8 cellular contexts compared by ENCODE assay signal in the genomic region with DNA sequence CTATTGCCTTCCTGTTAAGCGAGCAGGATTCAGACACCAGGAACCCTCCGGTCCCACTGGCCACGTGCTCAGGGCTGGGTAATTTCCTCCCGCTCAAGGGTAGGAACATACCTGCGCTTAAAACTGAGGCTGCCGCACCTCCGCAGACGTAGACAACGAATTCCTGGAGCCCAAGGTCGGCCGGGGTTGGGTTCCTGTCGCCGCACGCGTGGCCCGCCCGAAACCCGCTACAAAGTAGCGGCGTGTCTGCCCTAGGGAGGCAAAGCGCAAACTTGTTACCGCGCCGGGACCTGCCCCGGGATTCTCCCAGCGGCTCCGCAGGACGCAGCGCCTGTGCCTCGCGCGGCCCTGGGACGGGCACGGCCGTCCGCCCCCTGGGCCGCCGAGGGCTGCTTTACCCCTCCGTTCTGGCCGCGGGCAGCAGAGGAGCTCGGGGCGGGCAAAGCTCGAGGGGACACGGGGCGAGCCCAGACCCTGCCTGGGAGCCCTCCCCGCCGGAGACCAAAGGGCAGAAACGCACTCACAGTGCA. TPM values are rescaled to one million over a fixed set of nuclear protein-coding genes. Genes with fewer than 3 reads are reported as not detected.
DNase-seq lines count a peak whose midpoint lies in the region; ATAC-seq, FAIRE-seq and TF ChIP-seq lines count a peak whose summit lies in the region.

No MANE protein-coding gene starts in this region.

- H2AFZ ChIP-seq in PC-9: peak overlapping the region; percentile 67; the same call in 1 of the 2 replicates
- no peak overlapping the region for H2AFZ ChIP-seq in mesenchymal stem cell (ENCODE audit: low read depth, low read length)

- H3K36me3 ChIP-seq in PC-9 (ENCODE audit: low read depth) (no peaks in the 10 kb centered on the region), duodenal mucosa (ENCODE audit: control insufficient read depth in 1 of 2, insufficient read depth in 2 of 2, low read length in 2 of 2) (no peaks in the 10 kb centered on the region), mesenchymal stem cell (ENCODE audit: control insufficient read depth in 1 of 2, insufficient read depth in 2 of 2, low read depth in 1 of 2, low read length in 2 of 2) (peaks cover 0 to 3% of the 10 kb centered on the region in 2 experiments), tibial nerve (no peaks in the 10 kb centered on the region)

- H3K9ac ChIP-seq in duodenal mucosa (ENCODE audit: low read depth in 1 of 2, low read length in 2 of 2): no peak overlapping the region
- no peak overlapping the region for H3K9ac ChIP-seq in mesenchymal stem cell (ENCODE audit: low read length)

- 29% methylated on average over 49 of the region's 49 CpGs for WGBS in mesenchymal stem cell
- WGBS in tibial nerve, 2 donors: 3 to 7% methylated on average over 33 to 38 of the region's 49 CpGs

- CTCF ChIA-PET in PC-9 (lab: Charles Lee): no interaction called here

- POLR2A ChIA-PET in PC-9 (lab: Charles Lee; ENCODE audit: unreplicated experiment): no interaction called here

- H3K18ac ChIP-seq in mesenchymal stem cell (ENCODE audit: low read depth in 1 of 2, low read length in 2 of 2): no peak overlapping the region

- H2BK15ac ChIP-seq in mesenchymal stem cell (ENCODE audit: low read depth, poor library complexity, severe bottlenecking): peak overlapping the region; percentile 48

- BruUV-seq in PC-9 (replicated peaks; lab: Mats Ljungman, UMichigan): no TSS peak

- H2BK120ac ChIP-seq in mesenchymal stem cell (ENCODE audit: low read depth, low read length): no peak overlapping the region

- H4K91ac ChIP-seq in mesenchymal stem cell (ENCODE audit: low read length): no peak overlapping the region

- peak overlapping the region; percentile 54 for H3K4me3 ChIP-seq in AG09309 (ENCODE audit: control insufficient read depth, low read depth, low read length)
- peak overlapping the region; percentile 33; the same call in 1 of the 2 replicates for H3K4me3 ChIP-seq in PC-9
- H3K4me3 ChIP-seq in duodenal mucosa (ENCODE audit: low read depth in 1 of 2, low read length in 2 of 2): peak overlapping the region; percentile 61 to 65
- peak overlapping the region; percentile 50 to 76 for H3K4me3 ChIP-seq in mesenchymal stem cell (ENCODE audit: insufficient read depth in 1 of 2, low read depth in 1 of 2, low read length in 2 of 2)
- H3K4me3 ChIP-seq in tibial nerve: peak overlapping the region; percentile 30 to 59 (median 50)

- H2BK12ac ChIP-seq in mesenchymal stem cell (ENCODE audit: low read length in 2 of 2): peak overlapping the region in 1 of 2 experiments; percentile 39

- peak overlapping the region in 1 of 2 experiments; percentile 42 for H3K23ac ChIP-seq in mesenchymal stem cell (ENCODE audit: low read length in 2 of 2)

- intact Hi-C loops in PC-9 (cut with micrococcal nuclease; ENCODE audit: unreplicated experiment): no loop called here

- no peaks in the 10 kb centered on the region for H3K79me2 ChIP-seq in PC-9 (ENCODE audit: low read depth)

- H3K4me1 ChIP-seq in PC-9 (replicated peaks; ENCODE audit: insufficient read depth) (no peaks in the 10 kb centered on the region), duodenal mucosa (ENCODE audit: control insufficient read depth in 1 of 2, insufficient read depth in 2 of 2, low read length in 2 of 2) (peaks cover 0 to 11% of the 10 kb centered on the region in 2 donors), mesenchymal stem cell (ENCODE audit: control insufficient read depth, insufficient read depth, low read depth, low read length) (peaks cover 12% of the 10 kb centered on the region), tibial nerve (peaks cover 0 to 14% (median 0%) of the 10 kb centered on the region in 4 donors)

- H3K4me2 ChIP-seq in PC-9: peak overlapping the region; percentile 49
- H3K4me2 ChIP-seq in mesenchymal stem cell (ENCODE audit: low read length, poor library complexity, severe bottlenecking): peak overlapping the region; percentile 91

- H3K79me1 ChIP-seq in mesenchymal stem cell (replicated peaks; ENCODE audit: low read length, poor library complexity, severe bottlenecking): no peaks in the 10 kb centered on the region

- H3K9me3 ChIP-seq in PC-9 (ENCODE audit: insufficient read depth, low read depth) (no peaks in the 10 kb centered on the region), duodenal mucosa (ENCODE audit: control insufficient read depth in 1 of 2, low read length in 2 of 2) (no peaks in the 10 kb centered on the region), mesenchymal stem cell (ENCODE audit: control insufficient read depth, low read length) (no peaks in the 10 kb centered on the region), tibial nerve (no peaks in the 10 kb centered on the region)

- H3K4ac ChIP-seq in mesenchymal stem cell (ENCODE audit: low read depth in 1 of 2, low read length in 2 of 2): no peak overlapping the region

- no peaks in the 10 kb centered on the region for H4K20me1 ChIP-seq in PC-9 (ENCODE audit: insufficient read depth)

- H2BK5ac ChIP-seq in mesenchymal stem cell (ENCODE audit: low read depth, low read length, poor library complexity, severe bottlenecking): no peak overlapping the region

- no peak for ATAC-seq in GM18909 (IDR thresholded peaks at IDR 0.05; ENCODE audit: poor library complexity, unreplicated experiment)

- no peak for FAIRE-seq in GM12892 (lab: Jason Lieb, UNC)

- DNase-seq in AG09309 (ENCODE audit: low read depth): no peak
- no peak for DNase-seq in PC-9
- DNase-seq in mesenchymal stem cell: no peak
- no peak for DNase-seq in tibial nerve (ENCODE audit: low spot score in 2 of 2)
- DNase-seq in OCI-M2 (lab: John Stamatoyannopoulos, UW; ENCODE audit: unreplicated experiment): no peak
- DNase-seq in GM12892 (ENCODE audit: insufficient read length): no peak

- H3K14ac ChIP-seq in mesenchymal stem cell (ENCODE audit: low read length in 2 of 2): peak overlapping the region in 1 of 2 experiments; percentile 80

- no peak for TF ChIP-seq POLR2A in tibial nerve (IDR thresholded peaks at IDR 0.05)
- TF ChIP-seq POLR2A in GM12892 (IDR thresholded peaks at IDR 0.05; ENCODE audit: low read depth, low read length): no peak

- no peaks in the 10 kb centered on the region for H3K27me3 ChIP-seq in PC-9 (ENCODE audit: insufficient read depth, low read depth)
- H3K27me3 ChIP-seq in duodenal mucosa (ENCODE audit: control insufficient read depth in 1 of 2, insufficient read depth in 2 of 2, low read length in 2 of 2): peaks cover 11% of the 10 kb centered on the region in 2 donors
- peaks cover 0 to 56% of the 10 kb centered on the region in 2 experiments for H3K27me3 ChIP-seq in mesenchymal stem cell (ENCODE audit: control insufficient read depth in 1 of 2, insufficient read depth in 1 of 2, low read length in 2 of 2)
- peaks cover 0 to 34% of the 10 kb centered on the region in 2 donors for H3K27me3 ChIP-seq in tibial nerve

- H2AK5ac ChIP-seq in mesenchymal stem cell (ENCODE audit: low read length, severe bottlenecking): no peak overlapping the region

- H3F3A ChIP-seq in PC-9 (ENCODE audit: insufficient read depth, low read depth): no peaks in the 10 kb centered on the region

- H4K8ac ChIP-seq in mesenchymal stem cell (ENCODE audit: low read length): peak overlapping the region; percentile 24

- no peak for TF ChIP-seq EP300 in tibial nerve (IDR thresholded peaks at IDR 0.05)

- H3K9me2 ChIP-seq in PC-9 (ENCODE audit: insufficient read depth): no peaks in the 10 kb centered on the region

- no peak for TF ChIP-seq CTCF in AG09309 (IDR thresholded peaks at IDR 0.05; ENCODE audit: control insufficient read depth, insufficient read depth, low read depth, low read length, missing control alignments)
- no peak for TF ChIP-seq CTCF in PC-9 (conservative IDR thresholded peaks at IDR 0.05)
- no peak for TF ChIP-seq CTCF in tibial nerve (IDR thresholded peaks at IDR 0.05)

- H3K27ac ChIP-seq in PC-9 (no peak overlapping the region), duodenal mucosa (ENCODE audit: low read depth, low read length) (no peak overlapping the region), mesenchymal stem cell (ENCODE audit: low read length, poor library complexity, severe bottlenecking) (no peak overlapping the region), tibial nerve (no peak overlapping the region)

RNA-seq across cellular contexts. Expression of gene ERVMER34-1, which starts 0.3 kb away (rescaled TPM):
- total RNA-seq in PC-9 (2021): 0.73 and 0.92 TPM in 2 replicates
- 0.75 TPM for polyA plus RNA-seq in mesenchymal stem cell (2013, experiment 1 of 2)
- polyA plus RNA-seq in mesenchymal stem cell (2013, experiment 2 of 2): 0.63 TPM
- total RNA-seq in tibial nerve: under 1 TPM in 3 of 4 donors, not detected in 1; 0.63 to 0.90 (median 0.78) TPM
- polyA plus RNA-seq in GM12892 (2012; ENCODE audit: missing spikeins): not detected
